Comparison of ENCODE assay signal across 8 cellular contexts in genomic region chr6:5260111-5260620, GRCh38. TPM values are rescaled to one million over a fixed set of nuclear protein-coding genes. Genes with fewer than 3 reads are reported as not detected.
DNase-seq lines count a peak whose midpoint lies in the region; ATAC-seq and TF ChIP-seq lines count a peak whose summit lies in the region.

No MANE protein-coding gene starts in this region.

- H3K27me3 ChIP-seq in neutrophil, result no peaks in the 10 kb centered on the region

- intact Hi-C loops in activated T-helper 1 cell treated with anti-CD3 and anti-CD28 coated beads, Interleukin-12 subunit alpha, Interleukin-12 subunit beta, Interleukin-2, Interleukin-4 antibody, amounts not matched to agents 30 ng/mL and 10 ng/mL and 1 ng/mL, durations not matched to agents 14 hours and 24 hours and 36 hours (cut with micrococcal nuclease), result loop anchor here (1.0 to 5.0 kb wide), 7 partner anchors 61 to 1243 kb away; partner anchors contain the start of gene RPP40

- H3K36me3 Mint-ChIP-seq in activated T-helper 1 cell treated with anti-CD3 and anti-CD28 coated beads, Interleukin-12 subunit alpha, Interleukin-12 subunit beta, Interleukin-2, Interleukin-4 antibody, amounts not matched to agents 30 ng/mL and 10 ng/mL and 1 ng/mL, durations not matched to agents 14 hours and 24 hours and 36 hours (ENCODE audit: low read depth), result peaks cover 9% of the 10 kb centered on the region

- H3K9me3 Mint-ChIP-seq in activated T-helper 1 cell treated with anti-CD3 and anti-CD28 coated beads, Interleukin-12 subunit alpha, Interleukin-12 subunit beta, Interleukin-2, Interleukin-4 antibody, amounts not matched to agents 30 ng/mL and 10 ng/mL and 1 ng/mL, durations not matched to agents 14 hours and 24 hours and 36 hours, result no peaks in the 10 kb centered on the region

- H3K4me3 ChIP-seq in fibroblast of pulmonary artery (replicated peaks; ENCODE audit: low read depth, low read length), result peak overlapping the region; percentile 81
- peak overlapping the region; percentile 91 for H3K4me3 ChIP-seq in neutrophil (ENCODE audit: low read depth in 1 of 2, low read length in 1 of 2)

- no peaks in the 10 kb centered on the region for H3K27me3 Mint-ChIP-seq in activated T-helper 1 cell treated with anti-CD3 and anti-CD28 coated beads, Interleukin-12 subunit alpha, Interleukin-12 subunit beta, Interleukin-2, Interleukin-4 antibody, amounts not matched to agents 30 ng/mL and 10 ng/mL and 1 ng/mL, durations not matched to agents 14 hours and 24 hours and 36 hours (ENCODE audit: insufficient read depth)

- peak overlapping the region; percentile 89 for H3K27ac Mint-ChIP-seq in activated T-helper 1 cell treated with anti-CD3 and anti-CD28 coated beads, Interleukin-12 subunit alpha, Interleukin-12 subunit beta, Interleukin-2, Interleukin-4 antibody, amounts not matched to agents 30 ng/mL and 10 ng/mL and 1 ng/mL, durations not matched to agents 14 hours and 24 hours and 36 hours

- peak overlapping the region; percentile 93 for H3K4me3 Mint-ChIP-seq in activated T-helper 1 cell treated with anti-CD3 and anti-CD28 coated beads, Interleukin-12 subunit alpha, Interleukin-12 subunit beta, Interleukin-2, Interleukin-4 antibody, amounts not matched to agents 30 ng/mL and 10 ng/mL and 1 ng/mL, durations not matched to agents 14 hours and 24 hours and 36 hours

- H3K4me1 ChIP-seq in neutrophil (ENCODE audit: control insufficient read depth in 1 of 2, insufficient read depth in 1 of 2, low read depth in 1 of 2, low read length in 1 of 2), result peaks cover 18% of the 10 kb centered on the region in 2 experiments

- peak overlapping the region; percentile 98 for H3K27ac ChIP-seq in neutrophil
- peak overlapping the region; percentile 99 for H3K27ac ChIP-seq in substantia nigra (ENCODE audit: low read depth, low read length, poor library complexity, severe bottlenecking)

- DNase-seq in Caki2 (ENCODE audit: low read depth) (peak; percentile 70), HPDE6-E6E7 (ENCODE audit: extremely low spot score) (peak; percentile 91), fibroblast of pulmonary artery (ENCODE audit: low read depth) (peak; percentile 68), substantia nigra (lab: John Stamatoyannopoulos, UW) (peak in 26 of 49 donors; percentile 3 to 72 (median 50))
- DNase-seq in activated T-helper 1 cell treated with anti-CD3 and anti-CD28 coated beads, Interleukin-12 subunit alpha, Interleukin-12 subunit beta, Interleukin-2, Interleukin-4 antibody, amounts not matched to agents 30 ng/mL and 10 ng/mL and 1 ng/mL, durations not matched to agents 14 hours and 24 hours and 36 hours (ENCODE audit: low spot score), result peak; percentile 74

- peak; percentile 52 for ATAC-seq in GM21360 (IDR thresholded peaks at IDR 0.05; ENCODE audit: unreplicated experiment)

- H3K36me3 ChIP-seq in neutrophil, result no peaks in the 10 kb centered on the region

- peaks cover 33% of the 10 kb centered on the region for H3K4me1 Mint-ChIP-seq in activated T-helper 1 cell treated with anti-CD3 and anti-CD28 coated beads, Interleukin-12 subunit alpha, Interleukin-12 subunit beta, Interleukin-2, Interleukin-4 antibody, amounts not matched to agents 30 ng/mL and 10 ng/mL and 1 ng/mL, durations not matched to agents 14 hours and 24 hours and 36 hours (ENCODE audit: low read depth)

- no peak for TF ChIP-seq CTCF in fibroblast of pulmonary artery (IDR thresholded peaks at IDR 0.05; ENCODE audit: low read length, missing control alignments)
- TF ChIP-seq CTCF in neutrophil (IDR thresholded peaks at IDR 0.05), result no peak

- no peaks in the 10 kb centered on the region for H3K9me3 ChIP-seq in neutrophil

- in situ Hi-C loops in Caki2 (cut with HindIII; ENCODE audit: low pct_unique_long_range_greater_than_20kb, low sequenced_read_pairs), result no loop called here

TF ChIP-seq in PFSK-1, 5 proteins besides CTCF, POLR2A, EP300 and RAD21:
- TF ChIP-seq FOXP2 (optimal IDR thresholded peaks at IDR 0.05; ENCODE audit: borderline replicate concordance, extremely low read depth, extremely low read length, insufficient read depth), result no peak
- TF ChIP-seq TAF1 (IDR thresholded peaks at IDR 0.05; ENCODE audit: borderline replicate concordance, insufficient read depth, low read length), result 0 out of 2 replicates have a peak, but pooled peaks have one; percentile 17
- no peak for TF ChIP-seq REST (IDR thresholded peaks at IDR 0.05; ENCODE audit: insufficient read depth in 1 of 2, low read depth in 2 of 2, low read length in 2 of 2)
TF ChIP-seq in PFSK-1: peak in this region for 1.

RNA-seq across cellular contexts. Expression of gene LYRM4, which starts 0.6 kb away (rescaled TPM):
- total RNA-seq in Caki2 (2014; rRNA removed; shearing (Covaris generic); ENCODE audit: low replicate concordance), result 39.1 and 42.3 TPM in 2 replicates
- polyA plus RNA-seq in PFSK-1 (2012; ENCODE audit: insufficient read length, low read depth), result 20.6 TPM
- total RNA-seq in activated T-helper 1 cell treated with anti-CD3 and anti-CD28 coated beads, Interleukin-12 subunit alpha, Interleukin-12 subunit beta, Interleukin-2, Interleukin-4 antibody, amounts not matched to agents 30 ng/mL and 10 ng/mL and 1 ng/mL, durations not matched to agents 14 hours and 24 hours and 36 hours, result 47.1 and 48.9 TPM in 2 replicates

RNA-seq across cellular contexts. Expression of gene FARS2, which starts 1.1 kb away (rescaled TPM):
- total RNA-seq in Caki2 (2014; rRNA removed; shearing (Covaris generic); ENCODE audit: low replicate concordance), result 21.0 and 24.0 TPM in 2 replicates
- polyA plus RNA-seq in PFSK-1 (2012; ENCODE audit: insufficient read length, low read depth), result 17.0 TPM
- 20.8 and 23.8 TPM in 2 replicates for total RNA-seq in activated T-helper 1 cell treated with anti-CD3 and anti-CD28 coated beads, Interleukin-12 subunit alpha, Interleukin-12 subunit beta, Interleukin-2, Interleukin-4 antibody, amounts not matched to agents 30 ng/mL and 10 ng/mL and 1 ng/mL, durations not matched to agents 14 hours and 24 hours and 36 hours

Comparison
In these comparisons a context has a peak if more than half of its experiments do, and no peak if none do; other contexts are left out.
1. Peak in every context shown above with its lines: DNase-seq, ATAC-seq, H3K4me3 ChIP-seq and H3K27ac ChIP-seq.